In the genomic region with DNA sequence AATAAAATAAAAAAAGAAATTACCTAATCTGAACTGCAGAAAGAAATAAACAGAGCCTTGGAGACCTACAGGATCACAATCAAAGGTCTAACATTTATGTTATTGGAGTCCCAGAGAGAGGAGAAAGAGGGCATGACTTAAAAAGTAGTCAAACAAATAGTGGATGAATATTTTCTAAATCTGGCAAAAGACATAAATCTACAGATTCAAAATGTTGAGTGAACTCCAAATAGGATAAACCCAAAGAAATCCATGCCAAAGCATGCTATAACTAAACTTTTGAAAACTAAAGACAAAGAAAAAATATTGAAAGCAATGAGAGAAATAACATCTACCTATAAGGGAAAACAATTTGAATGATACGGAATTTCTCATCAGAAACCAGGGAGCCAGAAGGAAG, we compare ENCODE assay signal across 13 cellular contexts.
"Had no signal": no experiment of that assay in that cellular context is flagged by ENCODE, and none has a peak within 500 bp of the region (broad histone marks: within the 10 kb centered on the region; RNA-seq: fewer than 3 reads in every experiment).

No MANE protein-coding gene starts in this region.

- H3K4me1 ChIP-seq: colonic mucosa, esophagus muscularis mucosa, gastroesophageal sphincter, heart left ventricle, heart right ventricle had no signal

- H3K27ac ChIP-seq: colonic mucosa, coronary artery, dorsolateral prefrontal cortex, epithelial cell of prostate, esophagus muscularis mucosa, esophagus squamous epithelium, foreskin keratinocyte, gastrocnemius medialis, gastroesophageal sphincter, heart left ventricle, heart right ventricle had no signal

- H3K4me3 ChIP-seq: colonic mucosa, coronary artery, dorsolateral prefrontal cortex, esophagus muscularis mucosa, esophagus squamous epithelium, gastrocnemius medialis, gastroesophageal sphincter, heart left ventricle, heart right ventricle had no signal

- H3K9me3 ChIP-seq: colonic mucosa, esophagus squamous epithelium, gastrocnemius medialis had no signal

- H3K36me3 ChIP-seq: colonic mucosa, esophagus muscularis mucosa, esophagus squamous epithelium, gastrocnemius medialis, gastroesophageal sphincter, heart left ventricle, heart right ventricle had no signal

- ATAC-seq: effector memory CD8-positive, alpha-beta T cell; esophagus mucosa; foreskin keratinocyte; gastrocnemius medialis; gastroesophageal sphincter; heart left ventricle; heart right ventricle had no signal
